Comparison of ENCODE assay signal across 1 cellular context in genomic region chr1:58033311-58033710, GRCh38.
TF ChIP-seq lines count a peak whose summit lies in the region.

No MANE protein-coding gene starts in this region.

TF ChIP-seq in H1, 55 proteins besides CTCF, POLR2A, EP300 and RAD21 (continued from another document):
- TF ChIP-seq CHD7 (IDR thresholded peaks at IDR 0.05; ENCODE audit: insufficient replicate concordance, low read length): no peak
